ENCODE assay signal across 26 cellular contexts in genomic region chr4:182292657-182293056, GRCh38. TPM values are rescaled to one million over a fixed set of nuclear protein-coding genes. Genes with fewer than 3 reads are reported as not detected.
"Had no signal": no experiment of that assay in that cellular context is flagged by ENCODE, and none has a peak within 500 bp of the region (broad histone marks: within the 10 kb centered on the region; RNA-seq: fewer than 3 reads in every experiment).

No MANE protein-coding gene starts in this region.

- H3K9ac ChIP-seq: parathyroid adenoma had no signal

- FAIRE-seq: small intestine had no signal

- DNase-seq: naive thymus-derived CD8-positive, alpha-beta T cell; nephron progenitor cell; occipital lobe; ovary; posterior cingulate gyrus; psoas muscle; right cardiac atrium; right lobe of liver; sigmoid colon; small intestine; stimulated activated CD4-positive, alpha-beta T cell treated with anti-CD3 and anti-CD28 coated beads, Interleukin-15, amount 100 ng/mL, for 24 hours; stimulated activated CD4-positive, alpha-beta T cell treated with anti-CD3 and anti-CD28 coated beads, Interleukin-2, amount 100 ng/mL, for 24 hours; stimulated activated CD4-positive, alpha-beta T cell treated with anti-CD3 and anti-CD28 coated beads, Interleukin-2, amount 100 ng/mL, for 48 hours; stimulated activated CD4-positive, alpha-beta T cell treated with anti-CD3 and anti-CD28 coated beads, Interleukin-4, amount 100 ng/mL, for 24 hours; stimulated activated naive CD4-positive, alpha-beta T cell; stimulated activated naive CD8-positive, alpha-beta T cell treated with anti-CD3 and anti-CD28 coated beads, Interleukin-15, amount 100 ng/mL, for 72 hours; stimulated activated naive CD8-positive, alpha-beta T cell treated with anti-CD3 and anti-CD28 coated beads, Interleukin-15, Interleukin-2, amounts not matched to agents 100 U/mL and 50 U/mL, for 24 hours; substantia nigra; testis; tibial artery; transverse colon; upper lobe of right lung; uterus had no signal

- H3K4me3 ChIP-seq: ovary, psoas muscle, right lobe of liver, sigmoid colon, suprapubic skin, testis, tibial artery, transverse colon, upper lobe of right lung, uterus had no signal

- H3K9me3 ChIP-seq: ovary, psoas muscle, right lobe of liver, sigmoid colon, suprapubic skin, testis, tibial artery, transverse colon, upper lobe of right lung, uterus had no signal

- H2AFZ ChIP-seq: parathyroid adenoma had no signal

- H3K4me1 ChIP-seq: parathyroid adenoma, psoas muscle, right lobe of liver, sigmoid colon, suprapubic skin, testis, tibial artery, transverse colon, upper lobe of right lung, uterus had no signal

- H3K79me2 ChIP-seq: parathyroid adenoma had no signal

- H3K27me3 ChIP-seq: ovary, right lobe of liver, sigmoid colon, suprapubic skin, testis, tibial artery, transverse colon, upper lobe of right lung, uterus had no signal

- H3K36me3 ChIP-seq: ovary, right lobe of liver, sigmoid colon, suprapubic skin, tibial artery, transverse colon, upper lobe of right lung, uterus had no signal

- H3K27ac ChIP-seq: ovary, parathyroid adenoma, psoas muscle, right lobe of liver, sigmoid colon, suprapubic skin, testis, tibial artery, transverse colon, upper lobe of right lung, uterus had no signal

RNA-seq across cellular contexts. Expression of gene TENM3, which starts 49.5 kb away (rescaled TPM):
- total RNA-seq: naive thymus-derived CD8-positive, alpha-beta T cell; natural killer cell treated with Interleukin-12 subunit alpha and Interleukin-12 subunit beta and Interleukin-15 and Interleukin-18, amount 100 ng/mL, for 72 hours had no signal
- polyA plus RNA-seq: naive thymus-derived CD8-positive, alpha-beta T cell had no signal
